ENCODE assay signal across 12 cellular contexts in genomic region chr1:160748182-160748876, GRCh38. TPM values are rescaled to one million over a fixed set of nuclear protein-coding genes. Genes with fewer than 3 reads are reported as not detected.
DNase-seq lines count a peak whose midpoint lies in the region; ATAC-seq, FAIRE-seq and TF ChIP-seq lines count a peak whose summit lies in the region.
"Had no signal": no experiment of that assay in that cellular context is flagged by ENCODE, and none has a peak within 500 bp of the region (broad histone marks: within the 10 kb centered on the region; RNA-seq: fewer than 3 reads in every experiment).

No MANE protein-coding gene starts in this region.

- CTCF ChIA-PET in A549 (lab: Yijun Ruan, JAX) = interaction anchor here (0.6 to 3.3 kb wide), 20 partner anchors 9 to 232 kb away, joined by 3 to 17 read pairs (median 4); partner anchors contain the start of genes ITLN2 and SLAMF7

- POLR2A ChIA-PET in A549 (lab: Yijun Ruan, JAX) = no interaction called here

- H3K4me3 Mint-ChIP-seq in osteocyte (ENCODE audit: unreplicated experiment) = no peak overlapping the region
- H3K4me3 Mint-ChIP-seq in type B pancreatic cell = no peak overlapping the region

- H3K27ac ChIP-seq in A549 (peak overlapping the region in 1 of 2 experiments; percentile 60; a peak in 2 of 6 replicates), tibial artery (no peak overlapping the region)

- H3K4me1 Mint-ChIP-seq in osteocyte (ENCODE audit: unreplicated experiment) = no peaks in the 10 kb centered on the region
- H3K4me1 Mint-ChIP-seq in type B pancreatic cell (ENCODE audit: unreplicated experiment) = no peaks in the 10 kb centered on the region

- peak overlapping the region; percentile 63 for H3K4me2 ChIP-seq in A549

- WGBS in A549 (ENCODE audit: missing lambda C conversion rate) = 26% methylated on average over 10 of the region's 10 CpGs

- H3K4me3 ChIP-seq in A549 (0 out of 3 replicates have a peak overlapping the region, but pooled peaks have one; percentile 2), tibial artery (no peak overlapping the region)

- ATAC-seq in A549 = peak; percentile 92 to 98
- peak; percentile 89 for ATAC-seq in esophagus mucosa
- no peak for ATAC-seq in HG02610 (IDR thresholded peaks at IDR 0.05; ENCODE audit: unreplicated experiment)

- H3K27ac Mint-ChIP-seq in osteocyte (ENCODE audit: unreplicated experiment) (no peak overlapping the region), type B pancreatic cell (no peak overlapping the region)
- H3K27ac Mint-ChIP-seq: progenitor cell of endocrine pancreas had no signal

- H3K27me3 ChIP-seq in tibial artery = no peaks in the 10 kb centered on the region

- TF ChIP-seq RAD21 in A549 (conservative IDR thresholded peaks at IDR 0.05 in 1 of 2, IDR thresholded peaks at IDR 0.05 in 1 of 2) = peak in 1 of 2 experiments; percentile 43; a peak in 3 of 5 replicates

- TF ChIP-seq CTCF in A549 (IDR thresholded peaks at IDR 0.05) (peak; percentile 42), tibial artery (IDR thresholded peaks at IDR 0.05) (no peak), osteocyte (IDR thresholded peaks at IDR 0.05) (no peak), type B pancreatic cell (conservative IDR thresholded peaks at IDR 0.05) (no peak)

- TF ChIP-seq EP300 in A549 (IDR thresholded peaks at IDR 0.05) = no peak

- H3K36me3 ChIP-seq in tibial artery = no peaks in the 10 kb centered on the region

- DNase-seq in A549 (ENCODE audit: low read depth in 1 of 2, low spot score in 1 of 2) (peak; percentile 73 to 74), GM12892 (ENCODE audit: insufficient read length) (no peak), RCC 7860 (ENCODE audit: low spot score) (peak; percentile 21), tibial artery (no peak), osteocyte (ENCODE audit: extremely low spot score, unreplicated experiment) (no peak), type B pancreatic cell (ENCODE audit: extremely low spot score, unreplicated experiment) (no peak)
- DNase-seq: hippocampal formation, NCI-H345 had no signal

- FAIRE-seq in A549 (lab: Jason Lieb, UNC) = no peak
- FAIRE-seq in GM12892 (lab: Jason Lieb, UNC) = peak; percentile 51
- FAIRE-seq in RCC 7860 (lab: Jason Lieb, UNC) = no peak
- FAIRE-seq: TTC549 had no signal

- H3K36me3 Mint-ChIP-seq in osteocyte (ENCODE audit: unreplicated experiment) = no peaks in the 10 kb centered on the region
- H3K36me3 Mint-ChIP-seq in type B pancreatic cell = no peaks in the 10 kb centered on the region

- intact Hi-C loops in tibial artery (cut with DNase I; ENCODE audit: low total_unique reads) = no loop called here

- TF ChIP-seq POLR2A in A549 (IDR thresholded peaks at IDR 0.05; ENCODE audit: low read length) (no peak), GM12892 (IDR thresholded peaks at IDR 0.05; ENCODE audit: low read depth, low read length) (no peak)

- H3K4me1 ChIP-seq in A549 = peaks cover 15% of the 10 kb centered on the region
- no peaks in the 10 kb centered on the region for H3K4me1 ChIP-seq in tibial artery

- H3K9me3 ChIP-seq in A549 = no peaks in the 10 kb centered on the region
- no peaks in the 10 kb centered on the region for H3K9me3 ChIP-seq in tibial artery

- H3K27me3 Mint-ChIP-seq in osteocyte (ENCODE audit: unreplicated experiment) (no peaks in the 10 kb centered on the region), type B pancreatic cell (peaks cover 28% of the 10 kb centered on the region)

- no peaks in the 10 kb centered on the region for H3K9me3 Mint-ChIP-seq in osteocyte (ENCODE audit: unreplicated experiment)
- no peaks in the 10 kb centered on the region for H3K9me3 Mint-ChIP-seq in type B pancreatic cell

TF ChIP-seq in A549, 52 proteins besides CTCF, POLR2A, EP300 and RAD21:
- TF ChIP-seq HMGXB4 (CRISPR knock-in tag; IDR thresholded peaks at IDR 0.05; ENCODE audit: borderline replicate concordance) (no peak), FOXS1 (CRISPR knock-in tag; IDR thresholded peaks at IDR 0.05) (no peak), EHMT2 (IDR thresholded peaks at IDR 0.05; ENCODE audit: low read depth) (no peak), CBX2 (IDR thresholded peaks at IDR 0.05; ENCODE audit: borderline replicate concordance, low read depth) (no peak), PHF8 (IDR thresholded peaks at IDR 0.05; ENCODE audit: borderline replicate concordance, low read depth) (no peak), MAX (IDR thresholded peaks at IDR 0.05) (no peak), MAFK (IDR thresholded peaks at IDR 0.05; ENCODE audit: partially characterized antibody) (peak; percentile 47), GATA3 (IDR thresholded peaks at IDR 0.05; ENCODE audit: borderline replicate concordance) (no peak), USF2 (IDR thresholded peaks at IDR 0.05) (no peak), CEBPB (IDR thresholded peaks at IDR 0.05) (no peak), TFCP2L1 (CRISPR knock-in tag; IDR thresholded peaks at IDR 0.05) (no peak), SMC3 (IDR thresholded peaks at IDR 0.05) (peak; percentile 24; the same call in 2 of the 3 replicates), RCOR1 (IDR thresholded peaks at IDR 0.05; ENCODE audit: low read depth, low read length) (no peak), ZFP36 (IDR thresholded peaks at IDR 0.05; ENCODE audit: borderline replicate concordance, partially characterized antibody) (no peak), HOXA7 (CRISPR knock-in tag; IDR thresholded peaks at IDR 0.05) (no peak), FOSL2 (IDR thresholded peaks at IDR 0.05) (no peak), FOSL2 (CRISPR knock-in tag; IDR thresholded peaks at IDR 0.05) (peak; percentile 41; the same call in 1 of the 2 replicates), EHF (CRISPR knock-in tag; IDR thresholded peaks at IDR 0.05) (no peak), ZSCAN20 (CRISPR knock-in tag; IDR thresholded peaks at IDR 0.05) (no peak), HEYL (CRISPR knock-in tag; IDR thresholded peaks at IDR 0.05) (no peak)

RNA-seq across cellular contexts. Expression of gene SLAMF7, which starts 9.3 kb away (rescaled TPM):
- polyA plus RNA-seq in A549 (2011; rRNA removed) = 0.57 and 0.73 TPM in 2 replicates
- 0.11 and 0.26 TPM in 2 replicates for polyA plus RNA-seq in A549 (2012; cell fraction: cytosol; rRNA removed)
- polyA plus RNA-seq in A549 (2012; cell fraction: nucleus; rRNA removed) = 0.19 and 0.45 TPM in 2 replicates
- 1.8 to 2.2 TPM (median 2.0 TPM) in 3 replicates for polyA plus RNA-seq in A549 (2017; fragmentation: RNase III; extraction: RNeasy Plus Mini Kit Qiagen cat#74134 plus additional on column Dnase treatment)
- polyA minus RNA-seq in A549 (2011; rRNA and poly(A)+ RNA removed) = 0.88 and 1.7 TPM in 2 replicates
- polyA plus RNA-seq in GM12892 (2012; ENCODE audit: missing spikeins) = 149 TPM
- 6.3 TPM for total RNA-seq in esophagus mucosa
- total RNA-seq in osteocyte = not detected in 2 replicates
- 0.45 and 0.48 TPM in 2 replicates for total RNA-seq in type B pancreatic cell (ENCODE audit: low replicate concordance)
- total RNA-seq: progenitor cell of endocrine pancreas had no signal

RNA-seq across cellular contexts. Expression of gene CD48, which starts 36.7 kb away (rescaled TPM):
- polyA plus RNA-seq in A549 (2011; rRNA removed) (not detected in 2 replicates), A549 (2017; fragmentation: RNase III; extraction: RNeasy Plus Mini Kit Qiagen cat#74134 plus additional on column Dnase treatment) (not detected in 3 replicates)
- polyA plus RNA-seq in A549 (2012; cell fraction: cytosol; rRNA removed) = not detected in 2 replicates
- polyA plus RNA-seq in A549 (2012; cell fraction: nucleus; rRNA removed) = not detected in 2 replicates
- polyA minus RNA-seq in A549 (2011; rRNA and poly(A)+ RNA removed) = not detected in 2 replicates
- 745 TPM for polyA plus RNA-seq in GM12892 (2012; ENCODE audit: missing spikeins)
- total RNA-seq in esophagus mucosa (2.0 TPM), osteocyte (not detected in 2 replicates), type B pancreatic cell (ENCODE audit: low replicate concordance) (0.57 TPM in 1 of 2 replicates, not detected in the other)
- total RNA-seq: progenitor cell of endocrine pancreas had no signal

RNA-seq across cellular contexts. Expression of gene LY9, which starts 47.6 kb away (rescaled TPM):
- 0.19 and 0.20 TPM in 2 replicates for polyA plus RNA-seq in A549 (2011; rRNA removed)
- polyA plus RNA-seq in A549 (2012; cell fraction: cytosol; rRNA removed) = 0.18 and 0.21 TPM in 2 replicates
- 0.13 and 0.14 TPM in 2 replicates for polyA plus RNA-seq in A549 (2012; cell fraction: nucleus; rRNA removed)
- polyA plus RNA-seq in A549 (2017; fragmentation: RNase III; extraction: RNeasy Plus Mini Kit Qiagen cat#74134 plus additional on column Dnase treatment) = 0.03 to 0.15 TPM (median 0.05 TPM) in 3 replicates
- polyA minus RNA-seq in A549 (2011; rRNA and poly(A)+ RNA removed) = 0.37 and 0.49 TPM in 2 replicates
- 7.6 TPM for polyA plus RNA-seq in GM12892 (2012; ENCODE audit: missing spikeins)
- 0.20 TPM for total RNA-seq in esophagus mucosa
- total RNA-seq in osteocyte = not detected in 2 replicates
- total RNA-seq in type B pancreatic cell (ENCODE audit: low replicate concordance) = not detected in 2 replicates
- total RNA-seq: progenitor cell of endocrine pancreas had no signal

Comparison
In these comparisons a context has a peak if more than half of its experiments do, and no peak if none do; other contexts are left out.
1. DNase-seq: peak in A549 (2 of 2) and RCC 7860 (single experiment); none in GM12892 (single experiment), tibial artery (0 of 2), osteocyte (single experiment) and type B pancreatic cell (single experiment).